ENCODE assay signal across 1 cellular context in the genomic region with DNA sequence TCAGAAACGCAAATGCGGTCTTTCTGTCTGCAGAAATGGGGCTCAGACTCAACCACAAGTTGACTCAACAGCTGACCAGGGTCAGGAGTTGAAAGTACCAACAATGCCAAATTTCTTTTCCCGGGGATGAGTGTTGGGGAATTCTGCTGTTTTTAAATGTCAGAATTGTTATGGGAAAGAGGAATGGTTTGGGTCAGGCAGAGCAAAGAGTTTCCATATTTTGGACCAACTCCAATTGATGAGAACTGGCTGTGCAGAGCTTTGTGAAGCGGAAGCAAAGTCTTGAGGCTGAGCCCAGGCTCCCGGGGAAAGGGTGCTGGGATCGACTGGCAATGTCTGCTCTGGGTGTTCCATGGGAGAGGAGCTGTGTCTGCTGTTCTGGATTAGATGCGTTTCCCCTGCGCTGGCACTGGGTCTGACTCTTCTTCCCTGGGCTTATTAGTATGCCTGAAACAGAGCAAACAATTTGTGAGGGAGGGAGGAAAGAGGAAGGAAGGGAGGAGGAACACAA.
TF ChIP-seq lines count a peak whose summit lies in the region.

No MANE protein-coding gene starts in this region.

TF ChIP-seq in HepG2, 621 proteins besides CTCF, POLR2A, EP300 and RAD21 (continued from another document):
- TF ChIP-seq NR2C2 (CRISPR knock-in tag; IDR thresholded peaks at IDR 0.05; ENCODE audit: borderline replicate concordance) = no peak
- no peak for TF ChIP-seq ZBTB8A (CRISPR knock-in tag; IDR thresholded peaks at IDR 0.05; ENCODE audit: borderline replicate concordance, low read depth)
- peak; percentile 62; the same call in 1 of the 2 replicates for TF ChIP-seq ZNF331 (CRISPR knock-in tag; IDR thresholded peaks at IDR 0.05)
- TF ChIP-seq PITX1 (CRISPR knock-in tag; IDR thresholded peaks at IDR 0.05) = peak; percentile 37; the same call in 1 of the 2 replicates
- peak; percentile 44; the same call in 1 of the 2 replicates for TF ChIP-seq THAP11 (CRISPR knock-in tag; IDR thresholded peaks at IDR 0.05)
- 0 out of 2 replicates have a peak, but pooled peaks have one; percentile 35 for TF ChIP-seq SP5 (CRISPR knock-in tag; IDR thresholded peaks at IDR 0.05; ENCODE audit: borderline replicate concordance, low read depth)
- TF ChIP-seq FOXA3 (CRISPR knock-in tag; IDR thresholded peaks at IDR 0.05) = peak; percentile 27
- TF ChIP-seq, protein P1, sequence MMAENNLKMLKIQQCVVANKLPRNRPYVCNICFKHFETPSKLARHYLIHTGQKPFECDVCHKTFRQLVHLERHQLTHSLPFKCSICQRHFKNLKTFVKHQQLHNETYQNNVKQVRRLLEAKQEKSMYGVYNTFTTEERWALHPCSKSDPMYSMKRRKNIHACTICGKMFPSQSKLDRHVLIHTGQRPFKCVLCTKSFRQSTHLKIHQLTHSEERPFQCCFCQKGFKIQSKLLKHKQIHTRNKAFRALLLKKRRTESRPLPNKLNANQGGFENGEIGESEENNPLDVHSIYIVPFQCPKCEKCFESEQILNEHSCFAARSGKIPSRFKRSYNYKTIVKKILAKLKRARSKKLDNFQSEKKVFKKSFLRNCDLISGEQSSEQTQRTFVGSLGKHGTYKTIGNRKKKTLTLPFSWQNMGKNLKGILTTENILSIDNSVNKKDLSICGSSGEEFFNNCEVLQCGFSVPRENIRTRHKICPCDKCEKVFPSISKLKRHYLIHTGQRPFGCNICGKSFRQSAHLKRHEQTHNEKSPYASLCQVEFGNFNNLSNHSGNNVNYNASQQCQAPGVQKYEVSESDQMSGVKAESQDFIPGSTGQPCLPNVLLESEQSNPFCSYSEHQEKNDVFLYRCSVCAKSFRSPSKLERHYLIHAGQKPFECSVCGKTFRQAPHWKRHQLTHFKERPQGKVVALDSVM (CRISPR knock-in tag; IDR thresholded peaks at IDR 0.05) = 0 out of 2 replicates have a peak, but pooled peaks have one; percentile 17
- peak; percentile 50; the same call in 1 of the 2 replicates for TF ChIP-seq ZNF747 (CRISPR knock-in tag; IDR thresholded peaks at IDR 0.05; ENCODE audit: borderline replicate concordance)
- TF ChIP-seq ZKSCAN1 (IDR thresholded peaks at IDR 0.05; ENCODE audit: low read length) = no peak
- TF ChIP-seq ZNF501 (CRISPR knock-in tag; IDR thresholded peaks at IDR 0.05) = peak; percentile 24; the same call in 1 of the 2 replicates
- peak; percentile 48; the same call in 1 of the 2 replicates for TF ChIP-seq ZFY (CRISPR knock-in tag; IDR thresholded peaks at IDR 0.05)
- TF ChIP-seq REPIN1 (CRISPR knock-in tag; IDR thresholded peaks at IDR 0.05; ENCODE audit: borderline replicate concordance, low read depth) = peak; percentile 19; the same call in 1 of the 2 replicates
- no peak for TF ChIP-seq ZNF782 (CRISPR knock-in tag; IDR thresholded peaks at IDR 0.05; ENCODE audit: borderline replicate concordance)
- TF ChIP-seq ZNF574 (CRISPR knock-in tag; IDR thresholded peaks at IDR 0.05) = 0 out of 2 replicates have a peak, but pooled peaks have one; percentile 22
- TF ChIP-seq ELF3 (CRISPR knock-in tag; IDR thresholded peaks at IDR 0.05) = peak; percentile 44
- 0 out of 2 replicates have a peak, but pooled peaks have one; percentile 49 for TF ChIP-seq ZBTB38 (CRISPR knock-in tag; IDR thresholded peaks at IDR 0.05)
- 0 out of 2 replicates have a peak, but pooled peaks have one; percentile 40 for TF ChIP-seq MIXL1 (CRISPR knock-in tag; IDR thresholded peaks at IDR 0.05)
- TF ChIP-seq SMAD1 (CRISPR knock-in tag; IDR thresholded peaks at IDR 0.05; ENCODE audit: borderline replicate concordance, low read depth) = no peak
- TF ChIP-seq YEATS4 (CRISPR knock-in tag; IDR thresholded peaks at IDR 0.05; ENCODE audit: borderline replicate concordance) = 0 out of 2 replicates have a peak, but pooled peaks have one; percentile 40
- peak; percentile 90 for TF ChIP-seq ZMYM3 (CRISPR knock-in tag; IDR thresholded peaks at IDR 0.05)
- no peak for TF ChIP-seq ZNF282 (IDR thresholded peaks at IDR 0.05; ENCODE audit: partially characterized antibody)
- peak; percentile 92 for TF ChIP-seq XRCC5 (optimal IDR thresholded peaks at IDR 0.05; ENCODE audit: low read length)
- TF ChIP-seq PHF21A (CRISPR knock-in tag; IDR thresholded peaks at IDR 0.05) = 0 out of 2 replicates have a peak, but pooled peaks have one; percentile 41
- TF ChIP-seq PATZ1 (CRISPR knock-in tag; IDR thresholded peaks at IDR 0.05) = 0 out of 2 replicates have a peak, but pooled peaks have one; percentile 50
- peak; percentile 65; the same call in 1 of the 2 replicates for TF ChIP-seq ZNF788 (CRISPR knock-in tag; IDR thresholded peaks at IDR 0.05; ENCODE audit: borderline replicate concordance)
- 0 out of 2 replicates have a peak, but pooled peaks have one; percentile 41 for TF ChIP-seq ZNF772 (CRISPR knock-in tag; IDR thresholded peaks at IDR 0.05)
- TF ChIP-seq RCOR2 (CRISPR knock-in tag; IDR thresholded peaks at IDR 0.05) = peak; percentile 66
- TF ChIP-seq ASH2L (IDR thresholded peaks at IDR 0.05; ENCODE audit: insufficient read length, low read depth, low read length) = no peak
- no peak for TF ChIP-seq PLRG1 (conservative IDR thresholded peaks at IDR 0.05)
- TF ChIP-seq, protein P2, sequence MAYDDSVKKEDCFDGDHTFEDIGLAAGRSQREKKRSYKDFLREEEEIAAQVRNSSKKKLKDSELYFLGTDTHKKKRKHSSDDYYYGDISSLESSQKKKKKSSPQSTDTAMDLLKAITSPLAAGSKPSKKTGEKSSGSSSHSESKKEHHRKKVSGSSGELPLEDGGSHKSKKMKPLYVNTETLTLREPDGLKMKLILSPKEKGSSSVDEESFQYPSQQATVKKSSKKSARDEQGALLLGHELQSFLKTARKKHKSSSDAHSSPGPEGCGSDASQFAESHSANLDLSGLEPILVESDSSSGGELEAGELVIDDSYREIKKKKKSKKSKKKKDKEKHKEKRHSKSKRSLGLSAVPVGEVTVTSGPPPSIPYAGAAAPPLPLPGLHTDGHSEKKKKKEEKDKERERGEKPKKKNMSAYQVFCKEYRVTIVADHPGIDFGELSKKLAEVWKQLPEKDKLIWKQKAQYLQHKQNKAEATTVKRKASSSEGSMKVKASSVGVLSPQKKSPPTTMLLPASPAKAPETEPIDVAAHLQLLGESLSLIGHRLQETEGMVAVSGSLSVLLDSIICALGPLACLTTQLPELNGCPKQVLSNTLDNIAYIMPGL (CRISPR knock-in tag; IDR thresholded peaks at IDR 0.05; ENCODE audit: borderline replicate concordance in 1 of 2, low read depth in 1 of 2) = 0 out of 4 replicates have a peak, but pooled peaks of 1 of the 2 experiments have one; percentile 21
